In genomic region chr5:136166909-136167308, GRCh38 we compare ENCODE assay signal across 18 cellular contexts. TPM values are rescaled to one million over a fixed set of nuclear protein-coding genes. Genes with fewer than 3 reads are reported as not detected.
A peak's percentile ranks its signal among the peaks of the same experiment; 100 is the strongest.
DNase-seq lines count a peak whose midpoint lies in the region; ATAC-seq, FAIRE-seq and TF ChIP-seq lines count a peak whose summit lies in the region.
"Had no signal": no experiment of that assay in that cellular context is flagged by ENCODE, and none has a peak within 500 bp of the region (broad histone marks: within the 10 kb centered on the region; RNA-seq: fewer than 3 reads in every experiment).

No MANE protein-coding gene starts in this region.

- peaks cover 8% of the 10 kb centered on the region; the same call in 1 of the 2 replicates for H3K4me1 ChIP-seq in GM12878 (ENCODE audit: control insufficient read depth, insufficient read depth, low read length)
- H3K4me1 ChIP-seq in BE2C: no peaks in the 10 kb centered on the region
- H3K4me1 ChIP-seq: vagina had no signal

- no peak overlapping the region for H3K9ac ChIP-seq in GM12878 (ENCODE audit: control insufficient read depth, insufficient read depth, low read length)

- TF ChIP-seq CTCF in GM12878 (IDR thresholded peaks at IDR 0.05 in 2 of 3, conservative IDR thresholded peaks at IDR 0.05 in 1 of 3; ENCODE audit: control insufficient read depth in 2 of 3, extremely low read depth in 1 of 3, insufficient read depth in 1 of 3, low read depth in 3 of 3, low read length in 3 of 3) (no peak), HFFc6 (IDR thresholded peaks at IDR 0.05) (no peak), BE2C (IDR thresholded peaks at IDR 0.05; ENCODE audit: low read depth, low read length) (no peak)

- H3K9me3 ChIP-seq in GM12878 (replicated peaks; ENCODE audit: control insufficient read depth, insufficient read depth, low read length): no peaks in the 10 kb centered on the region
- no peaks in the 10 kb centered on the region for H3K9me3 ChIP-seq in BE2C
- H3K9me3 ChIP-seq: vagina had no signal

- no peak overlapping the region for H3K27ac ChIP-seq in GM12878 (ENCODE audit: control insufficient read depth, insufficient read depth)
- H3K27ac ChIP-seq: skin epidermis, vagina had no signal

- TF ChIP-seq POLR2A in GM12878 (IDR thresholded peaks at IDR 0.05; ENCODE audit: low read depth, low read length): no peak

- BruUV-seq in GM12878 (replicated peaks; lab: Mats Ljungman, UMichigan): no TSS peak

- WGBS in GM12878 (ENCODE audit: insufficient coverage, insufficient replicate concordance, low lambda C conversion rate, missing lambda C conversion rate): 2% methylated on average over 4 of the region's 4 CpGs

- SMC1A ChIA-PET in GM12878 (lab: Charles Lee; ENCODE audit: uncharacterized antibody, unreplicated experiment): interaction anchor here (0.6 to 2.4 kb wide), 6 partner anchors 8 to 228 kb away, joined by 3 to 12 read pairs (median 4); partner anchors contain the start of gene SMAD5

- RAD21 ChIA-PET in GM12878 (lab: Charles Lee; ENCODE audit: unreplicated experiment): interaction anchor here (0.7 kb wide), 2 partner anchors 35 to 87 kb away, joined by 3 to 5 read pairs; partner anchors contain the start of gene SMAD5

- FAIRE-seq in GM12878 (lab: Jason Lieb, UNC): peak; percentile 85

- ATAC-seq in GM18907 (IDR thresholded peaks at IDR 0.05; ENCODE audit: unreplicated experiment): peak; percentile 66
- peak; percentile 70 for ATAC-seq in GM21825 (IDR thresholded peaks at IDR 0.05; ENCODE audit: unreplicated experiment)
- peak; percentile 67 for ATAC-seq in HG03175 (IDR thresholded peaks at IDR 0.05; ENCODE audit: unreplicated experiment)
- peak; percentile 84 for ATAC-seq in GM12878
- ATAC-seq: natural killer cell treated with Interleukin-12 subunit alpha and Interleukin-12 subunit beta and Interleukin-15 and Interleukin-18, amount 100 ng/mL, for 72 hours had no signal

- no peaks in the 10 kb centered on the region for H3K27me3 Mint-ChIP-seq in HFFc6 (ENCODE audit: insufficient read depth)
- H3K27me3 Mint-ChIP-seq: activated naive CD8-positive, alpha-beta T cell treated with anti-CD3 and anti-CD28 coated beads, Interleukin-2, amount 10 ng/mL, durations not matched to agents 7 days and 5 days; natural killer cell treated with Interleukin-12 subunit alpha and Interleukin-12 subunit beta and Interleukin-15 and Interleukin-18, amount 100 ng/mL, for 72 hours had no signal

- TF ChIP-seq EP300 in GM12878 (IDR thresholded peaks at IDR 0.05; ENCODE audit: borderline replicate concordance in 1 of 2, control insufficient read depth in 1 of 2, low read depth in 2 of 2, low read length in 2 of 2): 0 out of 4 replicates have a peak, but pooled peaks of 1 of the 2 experiments have one; percentile 26

- no peak overlapping the region for H2AFZ ChIP-seq in GM12878 (ENCODE audit: control insufficient read depth, low read depth, low read length)

- H3K79me2 ChIP-seq in GM12878 (ENCODE audit: control insufficient read depth, insufficient read depth, low read length): no peaks in the 10 kb centered on the region

- no peak for TF ChIP-seq RAD21 in GM12878 (IDR thresholded peaks at IDR 0.05; ENCODE audit: insufficient read depth, low read depth, low read length)

- no peak overlapping the region for H3K4me3 Mint-ChIP-seq in HFFc6
- H3K4me3 Mint-ChIP-seq: activated naive CD8-positive, alpha-beta T cell treated with anti-CD3 and anti-CD28 coated beads, Interleukin-2, amount 10 ng/mL, durations not matched to agents 7 days and 5 days; CD4-positive, CD25-positive, alpha-beta regulatory T cell; natural killer cell treated with Interleukin-12 subunit alpha and Interleukin-12 subunit beta and Interleukin-15 and Interleukin-18, amount 100 ng/mL, for 72 hours had no signal

- CTCF ChIA-PET in GM12878 (lab: Yijun Ruan, JAX): interaction anchor here (8.3 kb wide), 1 partner anchor 86 kb away, joined by 64 read pairs; no protein-coding TSS in a partner anchor

- intact Hi-C loops in GM12878 (cut with micrococcal nuclease; ENCODE audit: unreplicated experiment): no loop called here

- DNase-seq in GM12878 (ENCODE audit: low read depth, low spot score): peak; percentile 21
- DNase-seq in HFFc6: no peak
- no peak for DNase-seq in NCI-H1048 (lab: John Stamatoyannopoulos, UW)
- DNase-seq in putamen (ENCODE audit: low spot score): no peak
- DNase-seq in BE2C: no peak
- DNase-seq: activated naive CD8-positive, alpha-beta T cell treated with anti-CD3 and anti-CD28 coated beads, Interleukin-2, amount 10 ng/mL, durations not matched to agents 7 days and 5 days; CD4-positive, CD25-positive, alpha-beta regulatory T cell; GDM1; islet precursor cell; NCI-H1930; T-helper 9 cell had no signal

- H3K27ac Mint-ChIP-seq in HFFc6: no peak overlapping the region
- H3K27ac Mint-ChIP-seq: activated naive CD8-positive, alpha-beta T cell treated with anti-CD3 and anti-CD28 coated beads, Interleukin-2, amount 10 ng/mL, durations not matched to agents 7 days and 5 days; CD4-positive, CD25-positive, alpha-beta regulatory T cell; natural killer cell treated with Interleukin-12 subunit alpha and Interleukin-12 subunit beta and Interleukin-15 and Interleukin-18, amount 100 ng/mL, for 72 hours had no signal

- H3K4me3 ChIP-seq in GM12878 (no peak overlapping the region), BE2C (ENCODE audit: low read depth, low read length) (no peak overlapping the region)
- H3K4me3 ChIP-seq: skin epidermis, vagina had no signal

- POLR2A ChIA-PET in GM12878 (lab: Charles Lee): interaction anchor here (1.1 kb wide), 1 partner anchor 85 kb away, joined by 3 read pairs; no protein-coding TSS in a partner anchor

- H3K27me3 ChIP-seq in GM12878 (replicated peaks in 1 of 2; ENCODE audit: control insufficient read depth in 2 of 2, insufficient read depth in 2 of 2, low read length in 1 of 2) (no peaks in the 10 kb centered on the region), BE2C (no peaks in the 10 kb centered on the region)
- H3K27me3 ChIP-seq: vagina had no signal

- peaks cover 0 to 6% of the 10 kb centered on the region in 2 experiments; a peak in 3 of 4 replicates for H3K36me3 ChIP-seq in GM12878 (ENCODE audit: control insufficient read depth in 2 of 2, insufficient read depth in 2 of 2, low read length in 1 of 2)
- H3K36me3 ChIP-seq in BE2C: peaks cover 36% of the 10 kb centered on the region

- in situ Hi-C loops in GM12878 (cut with MboI): no loop called here

- no peaks in the 10 kb centered on the region for H3K9me3 Mint-ChIP-seq in HFFc6
- H3K9me3 Mint-ChIP-seq: activated naive CD8-positive, alpha-beta T cell treated with anti-CD3 and anti-CD28 coated beads, Interleukin-2, amount 10 ng/mL, durations not matched to agents 7 days and 5 days; natural killer cell treated with Interleukin-12 subunit alpha and Interleukin-12 subunit beta and Interleukin-15 and Interleukin-18, amount 100 ng/mL, for 72 hours had no signal

- H3K4me2 ChIP-seq in GM12878 (ENCODE audit: control insufficient read depth, insufficient read depth): peak overlapping the region; percentile 27

- H3K36me3 Mint-ChIP-seq in HFFc6 (ENCODE audit: low read depth): 0 out of 2 replicates have a peak, but pooled peaks cover 5% of the 10 kb centered on the region

- H3K4me1 Mint-ChIP-seq in HFFc6 (ENCODE audit: low read depth): peaks cover 3% of the 10 kb centered on the region
- H3K4me1 Mint-ChIP-seq: activated naive CD8-positive, alpha-beta T cell treated with anti-CD3 and anti-CD28 coated beads, Interleukin-2, amount 10 ng/mL, durations not matched to agents 7 days and 5 days; CD4-positive, CD25-positive, alpha-beta regulatory T cell had no signal

- no peaks in the 10 kb centered on the region for H4K20me1 ChIP-seq in GM12878 (ENCODE audit: control insufficient read depth, insufficient read depth)

RNA-seq across cellular contexts. Expression of gene SMIM32, which starts 26.1 kb away (rescaled TPM):
- not detected in 2 replicates for total RNA-seq in GM12878 (2013; cell fraction: nucleolus; rRNA removed)
- total RNA-seq in GM12878 (2014; rRNA removed) (not detected in 2 replicates), GM12878 (2014; rRNA removed; fragmentation: Illumina TruSeq; extraction: Trizol) (not detected in 2 replicates), GM12878 (2021) (not detected in 2 replicates)
- polyA plus RNA-seq in GM12878 (2011; ENCODE audit: low read depth): not detected
- polyA plus RNA-seq in GM12878 (2011; rRNA removed) (not detected in 2 replicates), GM12878 (2014; fragmentation: Illumina TruSeq; extraction: Trizol) (not detected in 2 replicates), GM12878 (2014; fragmentation: Nextera tagmentation; extraction: Ambion mirVana) (not detected), GM12878 (2014; rRNA removed) (not detected in 2 replicates), GM12878 (2016; fragmentation: Nextera tagmentation; extraction: Ambion mirVana) (not detected)
- polyA plus RNA-seq in GM12878 (2011; cell fraction: cytosol; rRNA removed): not detected in 2 replicates
- not detected in 2 replicates for polyA plus RNA-seq in GM12878 (2011; cell fraction: nucleus; rRNA removed)
- not detected in 2 replicates for polyA plus RNA-seq in GM12878 (2012)
- polyA minus RNA-seq in GM12878 (2011; rRNA and poly(A)+ RNA removed): not detected in 2 replicates
- polyA minus RNA-seq in GM12878 (2011; cell fraction: cytosol; rRNA and poly(A)+ RNA removed): not detected in 2 replicates
- polyA minus RNA-seq in GM12878 (2011; cell fraction: nucleus; rRNA and poly(A)+ RNA removed): not detected in 2 replicates
- not detected for total RNA-seq in HFFc6 (2021; fragmentation: NEBNext Ultra II Directional; extraction: Animal tissue kit (Norgen Biotek cat#: 25700))
- polyA plus RNA-seq in BE2C (2012; ENCODE audit: insufficient read depth, insufficient read length, low read depth): not detected
- total RNA-seq: activated naive CD8-positive, alpha-beta T cell treated with anti-CD3 and anti-CD28 coated beads, Interleukin-2, amount 10 ng/mL, durations not matched to agents 7 days and 5 days; CD4-positive, CD25-positive, alpha-beta regulatory T cell; fibroblast of villous mesenchyme; natural killer cell treated with Interleukin-12 subunit alpha and Interleukin-12 subunit beta and Interleukin-15 and Interleukin-18, amount 100 ng/mL, for 72 hours; vagina had no signal
- polyA plus RNA-seq: CD4-positive, CD25-positive, alpha-beta regulatory T cell had no signal

RNA-seq across cellular contexts. Expression of gene SMAD5, which starts 34.3 kb away (rescaled TPM):
- total RNA-seq in GM12878 (2013; cell fraction: nucleolus; rRNA removed): 145 and 164 TPM in 2 replicates
- total RNA-seq in GM12878 (2014; rRNA removed) (8.0 and 10.4 TPM in 2 replicates), GM12878 (2014; rRNA removed; fragmentation: Illumina TruSeq; extraction: Trizol) (11.1 and 11.4 TPM in 2 replicates), GM12878 (2021) (14.8 and 15.4 TPM in 2 replicates)
- 5.4 TPM for polyA plus RNA-seq in GM12878 (2011; ENCODE audit: low read depth)
- polyA plus RNA-seq in GM12878 (2011; rRNA removed) (40.6 and 56.1 TPM in 2 replicates), GM12878 (2014; fragmentation: Illumina TruSeq; extraction: Trizol) (9.2 and 11.1 TPM in 2 replicates), GM12878 (2014; fragmentation: Nextera tagmentation; extraction: Ambion mirVana) (1 to 10 TPM; 3.6 to 7.1 TPM), GM12878 (2014; rRNA removed) (12.4 and 12.5 TPM in 2 replicates), GM12878 (2016; fragmentation: Nextera tagmentation; extraction: Ambion mirVana) (10 to 100 TPM; 14.2 to 16.0 TPM)
- polyA plus RNA-seq in GM12878 (2011; cell fraction: cytosol; rRNA removed): 16.7 and 22.3 TPM in 2 replicates
- 19.8 and 23.5 TPM in 2 replicates for polyA plus RNA-seq in GM12878 (2011; cell fraction: nucleus; rRNA removed)
- polyA plus RNA-seq in GM12878 (2012): 5.0 and 5.7 TPM in 2 replicates
- 45.7 and 59.2 TPM in 2 replicates for polyA minus RNA-seq in GM12878 (2011; rRNA and poly(A)+ RNA removed)
- polyA minus RNA-seq in GM12878 (2011; cell fraction: cytosol; rRNA and poly(A)+ RNA removed): 11.4 and 22.4 TPM in 2 replicates
- 21.9 and 33.2 TPM in 2 replicates for polyA minus RNA-seq in GM12878 (2011; cell fraction: nucleus; rRNA and poly(A)+ RNA removed)
- total RNA-seq in HFFc6 (2021; fragmentation: NEBNext Ultra II Directional; extraction: Animal tissue kit (Norgen Biotek cat#: 25700)): 10 to 100 TPM; 54.9 to 66.9 (median 62.6) TPM
- polyA plus RNA-seq in BE2C (2012; ENCODE audit: insufficient read depth, insufficient read length, low read depth): 30.2 TPM
